8 cellular contexts compared by ENCODE assay signal in the genomic region with DNA sequence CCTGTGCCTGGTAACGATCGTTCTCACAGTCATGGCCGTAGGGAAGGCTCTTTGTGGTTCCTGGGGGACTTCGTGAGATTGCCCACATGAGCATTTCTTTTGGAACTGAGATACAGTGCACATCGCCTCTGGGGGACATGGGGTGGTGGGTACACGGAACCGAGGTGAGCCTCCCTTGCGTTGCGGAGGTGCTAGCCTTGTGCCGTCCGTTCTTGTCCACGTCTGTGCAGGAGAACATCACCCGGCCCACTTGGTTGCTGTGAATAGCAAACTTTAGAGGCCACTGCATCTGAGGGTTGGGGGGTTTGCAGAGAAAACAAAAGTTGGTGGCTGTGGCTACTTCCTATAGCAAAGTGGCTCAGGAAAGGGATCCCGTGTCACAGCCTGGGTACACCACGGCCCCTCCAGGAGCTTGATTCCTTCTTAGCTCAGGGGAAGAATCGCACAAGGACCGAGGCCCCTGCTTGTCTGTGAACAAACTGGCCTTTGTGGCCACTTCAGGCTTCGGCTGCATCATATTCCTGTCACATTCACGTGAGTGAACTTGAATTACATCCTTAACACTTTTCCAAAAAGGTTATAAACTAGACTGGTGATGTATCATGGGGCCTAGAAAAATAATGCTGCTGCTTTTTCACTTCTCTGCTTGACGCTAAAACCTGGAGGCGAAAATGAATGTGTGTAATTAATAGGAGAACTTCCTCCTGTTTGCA.
A peak's percentile ranks its signal among the peaks of the same experiment; 100 is the strongest.
DNase-seq lines count a peak whose midpoint lies in the region; ATAC-seq and TF ChIP-seq lines count a peak whose summit lies in the region.

No MANE protein-coding gene starts in this region.

- H3K27ac ChIP-seq in lower lobe of right lung (peak overlapping the region; percentile 83), thoracic aorta (peak overlapping the region; percentile 79 to 86)

- peaks cover 100% of the 10 kb centered on the region for H3K4me1 ChIP-seq in lower lobe of right lung
- H3K4me1 ChIP-seq in thoracic aorta (ENCODE audit: control insufficient read depth in 1 of 2, low read depth in 2 of 2), result peaks cover 86 to 99% of the 10 kb centered on the region in 2 donors

- CTCF ChIA-PET in activated naive CD4-positive, alpha-beta T cell treated with anti-CD3 and anti-CD28 coated beads for 36 hours (lab: Charles Lee), result interaction anchor here (0.5 to 1.6 kb wide), 5 partner anchors 25 to 192 kb away, joined by 3 to 10 read pairs (median 6); no protein-coding TSS in a partner anchor

- H3K36me3 Mint-ChIP-seq in activated naive CD4-positive, alpha-beta T cell treated with anti-CD3 and anti-CD28 coated beads for 36 hours (ENCODE audit: low read depth), result peaks cover 7% of the 10 kb centered on the region
- peaks cover 18% of the 10 kb centered on the region for H3K36me3 Mint-ChIP-seq in activated naive CD8-positive, alpha-beta T cell treated with anti-CD3 and anti-CD28 coated beads for 36 hours

- no peaks in the 10 kb centered on the region for H3K27me3 Mint-ChIP-seq in activated naive CD4-positive, alpha-beta T cell treated with anti-CD3 and anti-CD28 coated beads for 36 hours (ENCODE audit: low read depth)
- H3K27me3 Mint-ChIP-seq in activated naive CD8-positive, alpha-beta T cell treated with anti-CD3 and anti-CD28 coated beads for 36 hours, result no peaks in the 10 kb centered on the region

- intact Hi-C loops in activated naive CD4-positive, alpha-beta T cell treated with anti-CD3 and anti-CD28 coated beads for 36 hours (cut with micrococcal nuclease), result loop anchor here (1.0 to 10.0 kb wide), 4 partner anchors 8 to 1155 kb away; partner anchors contain the start of gene SCLY
- intact Hi-C loops in lower lobe of right lung (cut with DNase I), result no loop called here

- H3K4me3 ChIP-seq in lower lobe of right lung (no peak overlapping the region), thoracic aorta (peak overlapping the region; percentile 57)

- no peaks in the 10 kb centered on the region for H3K9me3 Mint-ChIP-seq in activated naive CD4-positive, alpha-beta T cell treated with anti-CD3 and anti-CD28 coated beads for 36 hours
- no peaks in the 10 kb centered on the region for H3K9me3 Mint-ChIP-seq in activated naive CD8-positive, alpha-beta T cell treated with anti-CD3 and anti-CD28 coated beads for 36 hours

- H3K36me3 ChIP-seq in lower lobe of right lung (no peaks in the 10 kb centered on the region), thoracic aorta (no peaks in the 10 kb centered on the region)

- DNase-seq in activated naive CD4-positive, alpha-beta T cell treated with anti-CD3 and anti-CD28 coated beads for 36 hours, result no peak
- DNase-seq in activated naive CD4-positive, alpha-beta T cell treated with Interleukin-2 at 50 U/mL for 16 hours, result no peak
- no peak for DNase-seq in activated naive CD8-positive, alpha-beta T cell treated with anti-CD3 and anti-CD28 coated beads for 36 hours
- DNase-seq in lower lobe of right lung (no peak), thoracic aorta (ENCODE audit: low spot score) (no peak), SIG-M5 (lab: John Stamatoyannopoulos, UW) (no peak)
- DNase-seq in stimulated activated CD4-positive, alpha-beta T cell treated with anti-CD3 and anti-CD28 coated beads, Interleukin-12 subunit alpha, Interleukin-12 subunit beta, amount 100 ng/mL, for 4 hours, result no peak

- TF ChIP-seq CTCF in lower lobe of right lung (IDR thresholded peaks at IDR 0.05), result no peak
- TF ChIP-seq CTCF in thoracic aorta (IDR thresholded peaks at IDR 0.05), result no peak

- peaks cover 95% of the 10 kb centered on the region for H3K4me1 Mint-ChIP-seq in activated naive CD4-positive, alpha-beta T cell treated with anti-CD3 and anti-CD28 coated beads for 36 hours (ENCODE audit: low read depth)
- peaks cover 95% of the 10 kb centered on the region for H3K4me1 Mint-ChIP-seq in activated naive CD8-positive, alpha-beta T cell treated with anti-CD3 and anti-CD28 coated beads for 36 hours

- peak overlapping the region; percentile 40 for H3K4me3 Mint-ChIP-seq in activated naive CD4-positive, alpha-beta T cell treated with anti-CD3 and anti-CD28 coated beads for 36 hours
- peak overlapping the region; percentile 67 for H3K4me3 Mint-ChIP-seq in activated naive CD8-positive, alpha-beta T cell treated with anti-CD3 and anti-CD28 coated beads for 36 hours

- no peaks in the 10 kb centered on the region for H3K27me3 ChIP-seq in lower lobe of right lung (ENCODE audit: low read depth)
- no peaks in the 10 kb centered on the region for H3K27me3 ChIP-seq in thoracic aorta (replicated peaks; ENCODE audit: insufficient read depth)

- H3K27ac Mint-ChIP-seq in activated naive CD4-positive, alpha-beta T cell treated with anti-CD3 and anti-CD28 coated beads for 36 hours, result peak overlapping the region; percentile 86
- peak overlapping the region; percentile 97 for H3K27ac Mint-ChIP-seq in activated naive CD8-positive, alpha-beta T cell treated with anti-CD3 and anti-CD28 coated beads for 36 hours

- ATAC-seq in lower lobe of right lung (no peak), thoracic aorta (ENCODE audit: insufficient number of reproducible peaks, low FRiP score, low read depth) (no peak), GM18867 (IDR thresholded peaks at IDR 0.05; ENCODE audit: unreplicated experiment) (no peak)

- H3K9me3 ChIP-seq in lower lobe of right lung (no peaks in the 10 kb centered on the region), thoracic aorta (no peaks in the 10 kb centered on the region)
